ENCODE assay signal across 10 cellular contexts in genomic region chr1:57770772-57771171, GRCh38.
DNase-seq lines count a peak whose midpoint lies in the region; ATAC-seq and TF ChIP-seq lines count a peak whose summit lies in the region.
"Had no signal": no experiment of that assay in that cellular context is flagged by ENCODE, and none has a peak within 500 bp of the region (broad histone marks: within the 10 kb centered on the region; RNA-seq: fewer than 3 reads in every experiment).

No MANE protein-coding gene starts in this region.

- TF ChIP-seq CTCF in HFF-Myc (IDR thresholded peaks at IDR 0.05; ENCODE audit: low read depth, low read length, missing control alignments) (peak; percentile 13), RWPE2 (IDR thresholded peaks at IDR 0.05; ENCODE audit: poor library complexity, severe bottlenecking) (peak; percentile 23), kidney epithelial cell (IDR thresholded peaks at IDR 0.05; ENCODE audit: insufficient read depth, low read length, poor library complexity, severe bottlenecking) (peak; percentile 33)

- DNase-seq in Daoy (ENCODE audit: low read depth) (peak; percentile 5), HFF-Myc (ENCODE audit: extremely low read depth, low read depth) (no peak), RWPE2 (ENCODE audit: low spot score) (no peak), kidney epithelial cell (ENCODE audit: low read depth) (no peak), DMS79 treated with DMSO at 0.1 percent for 48 hours (lab: John Stamatoyannopoulos, UW) (no peak), NCI-H2081 treated with DMSO at 0.1 percent for 48 hours (lab: John Stamatoyannopoulos, UW) (no peak)
- no peak for DNase-seq in activated naive CD4-positive, alpha-beta T cell treated with anti-CD3 and anti-CD28 coated beads, Interleukin-2, amount 50 U/mL, for 16 hours
- DNase-seq in stimulated activated naive CD4-positive, alpha-beta T cell treated with Interleukin-2 at 50 U/mL for 16 hours (lab: John Stamatoyannopoulos, UW): no peak
- DNase-seq: amygdala, upper lobe of left lung had no signal

- H3K4me1 ChIP-seq in RWPE2 (ENCODE audit: insufficient read depth, poor library complexity, severe bottlenecking): no peaks in the 10 kb centered on the region
- H3K4me1 ChIP-seq: upper lobe of left lung had no signal

- H3K27ac ChIP-seq in RWPE2 (ENCODE audit: poor library complexity, severe bottlenecking): no peak overlapping the region
- H3K27ac ChIP-seq: upper lobe of left lung had no signal

- ATAC-seq in RWPE2 (ENCODE audit: low read depth): peak; percentile 44; the same call in 1 of the 3 replicates

- H3K9me3 ChIP-seq in RWPE2 (ENCODE audit: severe bottlenecking): no peaks in the 10 kb centered on the region
- H3K9me3 ChIP-seq: upper lobe of left lung had no signal

- H3K4me3 ChIP-seq in HFF-Myc (replicated peaks; ENCODE audit: low read depth, low read length): no peak overlapping the region
- H3K4me3 ChIP-seq in RWPE2 (ENCODE audit: severe bottlenecking): no peak overlapping the region
- H3K4me3 ChIP-seq in kidney epithelial cell (ENCODE audit: low read depth, low read length): no peak overlapping the region
- H3K4me3 ChIP-seq: upper lobe of left lung had no signal

- H3K36me3 ChIP-seq in RWPE2 (ENCODE audit: low read depth): no peaks in the 10 kb centered on the region
- no peaks in the 10 kb centered on the region for H3K36me3 ChIP-seq in kidney epithelial cell (ENCODE audit: control insufficient read depth, insufficient read depth, low read length)
- H3K36me3 ChIP-seq: upper lobe of left lung had no signal

- H3K27me3 ChIP-seq in RWPE2 (ENCODE audit: insufficient read depth, poor library complexity, severe bottlenecking) (no peaks in the 10 kb centered on the region), kidney epithelial cell (ENCODE audit: control insufficient read depth, insufficient read depth, low read length) (no peaks in the 10 kb centered on the region)
- H3K27me3 ChIP-seq: upper lobe of left lung had no signal
